ENCODE assay signal across 13 cellular contexts in genomic region chr4:86358176-86358701, GRCh38. TPM values are rescaled to one million over a fixed set of nuclear protein-coding genes. Genes with fewer than 3 reads are reported as not detected.
DNase-seq lines count a peak whose midpoint lies in the region; TF ChIP-seq lines count a peak whose summit lies in the region.
"Had no signal": no experiment of that assay in that cellular context is flagged by ENCODE, and none has a peak within 500 bp of the region (broad histone marks: within the 10 kb centered on the region; RNA-seq: fewer than 3 reads in every experiment).

No MANE protein-coding gene starts in this region.

- peaks cover 54% of the 10 kb centered on the region for H3K4me1 ChIP-seq in DOHH2 (ENCODE audit: control insufficient read depth, low read length)

- TF ChIP-seq EP300 in neural cell (conservative IDR thresholded peaks at IDR 0.05; ENCODE audit: poor library complexity, severe bottlenecking) = no peak

- H3K9me2 ChIP-seq in DOHH2 (replicated peaks; ENCODE audit: control insufficient read depth, low read length) = no peaks in the 10 kb centered on the region
- H3K9me2 ChIP-seq in neural cell (ENCODE audit: insufficient read depth, low read length) = no peaks in the 10 kb centered on the region

- H3K27ac ChIP-seq in DOHH2 (ENCODE audit: low read depth, low read length) = peak overlapping the region; percentile 40
- H3K27ac ChIP-seq in neural cell (ENCODE audit: low read length) = peak overlapping the region; percentile 99

- no peak overlapping the region for H2AFZ ChIP-seq in neural cell (ENCODE audit: low read depth, low read length)

- H3K9me3 Mint-ChIP-seq in endothelial cell (ENCODE audit: unreplicated experiment) = no peaks in the 10 kb centered on the region
- no peaks in the 10 kb centered on the region for H3K9me3 Mint-ChIP-seq in activated T-helper 2 cell treated with anti-CD3 and anti-CD28 coated beads, Interferon-gamma antibody, Interleukin-2, Interleukin-4, amounts not matched to agents 10 μg/mL and 5 μg/mL and 100 μg/mL, durations not matched to agents 14 hours and 24 hours and 36 hours
- H3K9me3 Mint-ChIP-seq: CD14-positive monocyte had no signal

- H3K4me3 Mint-ChIP-seq in endothelial cell (ENCODE audit: unreplicated experiment) = no peak overlapping the region
- H3K4me3 Mint-ChIP-seq in activated T-helper 2 cell treated with anti-CD3 and anti-CD28 coated beads, Interferon-gamma antibody, Interleukin-2, Interleukin-4, amounts not matched to agents 10 μg/mL and 5 μg/mL and 100 μg/mL, durations not matched to agents 14 hours and 24 hours and 36 hours (ENCODE audit: low read depth) = no peak overlapping the region
- H3K4me3 Mint-ChIP-seq: activated naive CD8-positive, alpha-beta T cell; CD14-positive monocyte had no signal

- H3K9me3 ChIP-seq in DOHH2 (ENCODE audit: control insufficient read depth, insufficient read depth, low read length) (no peaks in the 10 kb centered on the region), neural cell (ENCODE audit: low read length) (no peaks in the 10 kb centered on the region)

- DNase-seq in NCI-H69 (lab: John Stamatoyannopoulos, UW) (peak; percentile 44), endothelial cell (ENCODE audit: low spot score) (no peak), NCI-H82 treated with DMSO at 0.1 percent for 48 hours (lab: John Stamatoyannopoulos, UW; ENCODE audit: unreplicated experiment) (no peak), NCI-H2171 (lab: John Stamatoyannopoulos, UW) (no peak)
- DNase-seq in activated T-helper 2 cell treated with anti-CD3 and anti-CD28 coated beads, Interferon-gamma antibody, Interleukin-2, Interleukin-4, amounts not matched to agents 10 μg/mL and 5 μg/mL and 100 μg/mL, durations not matched to agents 14 hours and 24 hours and 36 hours (ENCODE audit: low spot score) = no peak
- no peak for DNase-seq in activated CD4-positive, alpha-beta T cell treated with anti-CD3 and anti-CD28 coated beads for 1 hour
- DNase-seq: effector CD8-positive, alpha-beta T cell; MV-4-11 had no signal

- intact Hi-C loops in activated T-helper 2 cell treated with anti-CD3 and anti-CD28 coated beads, Interferon-gamma antibody, Interleukin-2, Interleukin-4, amounts not matched to agents 10 μg/mL and 5 μg/mL and 100 μg/mL, durations not matched to agents 14 hours and 24 hours and 36 hours (cut with micrococcal nuclease) = no loop called here

- no peaks in the 10 kb centered on the region for H3F3A ChIP-seq in DOHH2 (ENCODE audit: control insufficient read depth, insufficient read depth)
- peaks cover 10% of the 10 kb centered on the region for H3F3A ChIP-seq in neural cell (ENCODE audit: insufficient read depth, low read length, poor library complexity, severe bottlenecking)

- H3K4me3 ChIP-seq in DOHH2 (ENCODE audit: low read length) = peak overlapping the region; percentile 84
- peak overlapping the region; percentile 74 for H3K4me3 ChIP-seq in neural cell (ENCODE audit: low read length)

- H3K79me2 ChIP-seq in DOHH2 (ENCODE audit: control insufficient read depth, low read length) (peaks cover 21% of the 10 kb centered on the region), neural cell (replicated peaks; ENCODE audit: insufficient read depth, low read length) (peaks cover 65% of the 10 kb centered on the region)

- H3K27me3 ChIP-seq in DOHH2 (ENCODE audit: control insufficient read depth, low read length) (no peaks in the 10 kb centered on the region), neural cell (ENCODE audit: insufficient read depth, low read depth, low read length) (no peaks in the 10 kb centered on the region)

- peaks cover 24% of the 10 kb centered on the region for H3K4me1 Mint-ChIP-seq in endothelial cell (ENCODE audit: unreplicated experiment)
- peaks cover 12% of the 10 kb centered on the region for H3K4me1 Mint-ChIP-seq in activated T-helper 2 cell treated with anti-CD3 and anti-CD28 coated beads, Interferon-gamma antibody, Interleukin-2, Interleukin-4, amounts not matched to agents 10 μg/mL and 5 μg/mL and 100 μg/mL, durations not matched to agents 14 hours and 24 hours and 36 hours (ENCODE audit: low read depth)

- TF ChIP-seq RAD21 in neural cell (conservative IDR thresholded peaks at IDR 0.05) = peak; percentile 27

- peak overlapping the region; percentile 92 for H3K9ac ChIP-seq in neural cell (ENCODE audit: low read length)

- no peaks in the 10 kb centered on the region for H3K36me3 Mint-ChIP-seq in endothelial cell (ENCODE audit: low read depth, unreplicated experiment)
- H3K36me3 Mint-ChIP-seq in activated T-helper 2 cell treated with anti-CD3 and anti-CD28 coated beads, Interferon-gamma antibody, Interleukin-2, Interleukin-4, amounts not matched to agents 10 μg/mL and 5 μg/mL and 100 μg/mL, durations not matched to agents 14 hours and 24 hours and 36 hours (ENCODE audit: low read depth) = no peaks in the 10 kb centered on the region
- H3K36me3 Mint-ChIP-seq: CD14-positive monocyte had no signal

- H3K4me2 ChIP-seq in DOHH2 (ENCODE audit: low read length) (peak overlapping the region; percentile 83), neural cell (ENCODE audit: low read length) (peak overlapping the region; percentile 93)

- TF ChIP-seq CTCF in DOHH2 (IDR thresholded peaks at IDR 0.05; ENCODE audit: low read depth, low read length, poor library complexity, severe bottlenecking) = no peak
- no peak for TF ChIP-seq CTCF in endothelial cell (IDR thresholded peaks at IDR 0.05; ENCODE audit: unreplicated experiment)
- no peak for TF ChIP-seq CTCF in neural cell (IDR thresholded peaks at IDR 0.05; ENCODE audit: poor library complexity, severe bottlenecking)

- peaks cover 3% of the 10 kb centered on the region for H3K27me3 Mint-ChIP-seq in endothelial cell (ENCODE audit: unreplicated experiment)
- H3K27me3 Mint-ChIP-seq in activated T-helper 2 cell treated with anti-CD3 and anti-CD28 coated beads, Interferon-gamma antibody, Interleukin-2, Interleukin-4, amounts not matched to agents 10 μg/mL and 5 μg/mL and 100 μg/mL, durations not matched to agents 14 hours and 24 hours and 36 hours (ENCODE audit: low read depth) = peaks cover 12% of the 10 kb centered on the region

- peak overlapping the region; percentile 31 for H3K27ac Mint-ChIP-seq in endothelial cell (ENCODE audit: unreplicated experiment)
- H3K27ac Mint-ChIP-seq in activated T-helper 2 cell treated with anti-CD3 and anti-CD28 coated beads, Interferon-gamma antibody, Interleukin-2, Interleukin-4, amounts not matched to agents 10 μg/mL and 5 μg/mL and 100 μg/mL, durations not matched to agents 14 hours and 24 hours and 36 hours = no peak overlapping the region
- H3K27ac Mint-ChIP-seq: activated naive CD8-positive, alpha-beta T cell had no signal

- H4K20me1 ChIP-seq in DOHH2 (ENCODE audit: control insufficient read depth, insufficient read depth, low read depth, low read length) (no peaks in the 10 kb centered on the region), neural cell (ENCODE audit: insufficient read depth) (no peaks in the 10 kb centered on the region)

- H3K36me3 ChIP-seq in DOHH2 (ENCODE audit: control insufficient read depth, low read length) (peaks cover 8% of the 10 kb centered on the region), neural cell (ENCODE audit: insufficient read depth, low read length) (peaks cover 3% of the 10 kb centered on the region)

TF ChIP-seq in neural cell, 6 proteins besides CTCF, POLR2A, EP300 and RAD21:
- TF ChIP-seq REST (IDR thresholded peaks at IDR 0.05; ENCODE audit: borderline replicate concordance) = peak; percentile 14
- no peak for TF ChIP-seq TAF1 (IDR thresholded peaks at IDR 0.05; ENCODE audit: low read depth)
- TF ChIP-seq MXI1 (conservative IDR thresholded peaks at IDR 0.05; ENCODE audit: poor library complexity, severe bottlenecking) = peak; percentile 46

RNA-seq across cellular contexts. Expression of gene MAPK10, which starts 1.6 kb away (rescaled TPM):
- 2.0 TPM for total RNA-seq in endothelial cell (ENCODE audit: unreplicated experiment)
- polyA plus RNA-seq in neural cell = 91.9 and 147 TPM in 2 replicates
- 414 and 577 TPM in 2 replicates for polyA minus RNA-seq in neural cell
- not detected in 2 replicates for total RNA-seq in activated T-helper 2 cell treated with anti-CD3 and anti-CD28 coated beads, Interferon-gamma antibody, Interleukin-2, Interleukin-4, amounts not matched to agents 10 μg/mL and 5 μg/mL and 100 μg/mL, durations not matched to agents 14 hours and 24 hours and 36 hours
- total RNA-seq: activated CD8-positive, alpha-beta memory T cell treated with anti-CD3 and anti-CD28 coated beads for 36 hours had no signal
